ENCODE assay signal across 1 cellular context in the genomic region with DNA sequence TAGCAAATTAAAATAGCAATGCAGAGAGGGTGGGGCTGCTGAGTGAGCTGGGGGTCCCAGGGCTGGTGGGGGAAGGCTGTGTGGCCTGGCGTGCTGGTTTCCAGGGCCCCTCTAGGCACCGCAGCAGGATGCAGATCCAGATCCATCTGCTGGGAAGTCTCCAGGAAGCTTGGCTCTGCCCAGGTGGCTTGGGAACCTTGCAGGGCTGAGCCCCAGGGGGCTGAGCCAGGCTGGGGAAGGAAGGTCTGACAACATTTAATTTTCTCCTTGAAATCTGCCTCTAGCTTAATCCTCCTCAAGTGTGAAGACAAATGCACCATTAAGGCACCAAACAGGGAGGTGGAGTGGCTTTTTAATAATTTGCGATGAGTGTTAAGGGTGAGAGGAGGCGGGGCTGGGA.
TF ChIP-seq lines count a peak whose summit lies in the region.

No MANE protein-coding gene starts in this region.

TF ChIP-seq in GM23338, 12 proteins besides CTCF, POLR2A, EP300 and RAD21 (continued from another document):
- TF ChIP-seq, protein P1, sequence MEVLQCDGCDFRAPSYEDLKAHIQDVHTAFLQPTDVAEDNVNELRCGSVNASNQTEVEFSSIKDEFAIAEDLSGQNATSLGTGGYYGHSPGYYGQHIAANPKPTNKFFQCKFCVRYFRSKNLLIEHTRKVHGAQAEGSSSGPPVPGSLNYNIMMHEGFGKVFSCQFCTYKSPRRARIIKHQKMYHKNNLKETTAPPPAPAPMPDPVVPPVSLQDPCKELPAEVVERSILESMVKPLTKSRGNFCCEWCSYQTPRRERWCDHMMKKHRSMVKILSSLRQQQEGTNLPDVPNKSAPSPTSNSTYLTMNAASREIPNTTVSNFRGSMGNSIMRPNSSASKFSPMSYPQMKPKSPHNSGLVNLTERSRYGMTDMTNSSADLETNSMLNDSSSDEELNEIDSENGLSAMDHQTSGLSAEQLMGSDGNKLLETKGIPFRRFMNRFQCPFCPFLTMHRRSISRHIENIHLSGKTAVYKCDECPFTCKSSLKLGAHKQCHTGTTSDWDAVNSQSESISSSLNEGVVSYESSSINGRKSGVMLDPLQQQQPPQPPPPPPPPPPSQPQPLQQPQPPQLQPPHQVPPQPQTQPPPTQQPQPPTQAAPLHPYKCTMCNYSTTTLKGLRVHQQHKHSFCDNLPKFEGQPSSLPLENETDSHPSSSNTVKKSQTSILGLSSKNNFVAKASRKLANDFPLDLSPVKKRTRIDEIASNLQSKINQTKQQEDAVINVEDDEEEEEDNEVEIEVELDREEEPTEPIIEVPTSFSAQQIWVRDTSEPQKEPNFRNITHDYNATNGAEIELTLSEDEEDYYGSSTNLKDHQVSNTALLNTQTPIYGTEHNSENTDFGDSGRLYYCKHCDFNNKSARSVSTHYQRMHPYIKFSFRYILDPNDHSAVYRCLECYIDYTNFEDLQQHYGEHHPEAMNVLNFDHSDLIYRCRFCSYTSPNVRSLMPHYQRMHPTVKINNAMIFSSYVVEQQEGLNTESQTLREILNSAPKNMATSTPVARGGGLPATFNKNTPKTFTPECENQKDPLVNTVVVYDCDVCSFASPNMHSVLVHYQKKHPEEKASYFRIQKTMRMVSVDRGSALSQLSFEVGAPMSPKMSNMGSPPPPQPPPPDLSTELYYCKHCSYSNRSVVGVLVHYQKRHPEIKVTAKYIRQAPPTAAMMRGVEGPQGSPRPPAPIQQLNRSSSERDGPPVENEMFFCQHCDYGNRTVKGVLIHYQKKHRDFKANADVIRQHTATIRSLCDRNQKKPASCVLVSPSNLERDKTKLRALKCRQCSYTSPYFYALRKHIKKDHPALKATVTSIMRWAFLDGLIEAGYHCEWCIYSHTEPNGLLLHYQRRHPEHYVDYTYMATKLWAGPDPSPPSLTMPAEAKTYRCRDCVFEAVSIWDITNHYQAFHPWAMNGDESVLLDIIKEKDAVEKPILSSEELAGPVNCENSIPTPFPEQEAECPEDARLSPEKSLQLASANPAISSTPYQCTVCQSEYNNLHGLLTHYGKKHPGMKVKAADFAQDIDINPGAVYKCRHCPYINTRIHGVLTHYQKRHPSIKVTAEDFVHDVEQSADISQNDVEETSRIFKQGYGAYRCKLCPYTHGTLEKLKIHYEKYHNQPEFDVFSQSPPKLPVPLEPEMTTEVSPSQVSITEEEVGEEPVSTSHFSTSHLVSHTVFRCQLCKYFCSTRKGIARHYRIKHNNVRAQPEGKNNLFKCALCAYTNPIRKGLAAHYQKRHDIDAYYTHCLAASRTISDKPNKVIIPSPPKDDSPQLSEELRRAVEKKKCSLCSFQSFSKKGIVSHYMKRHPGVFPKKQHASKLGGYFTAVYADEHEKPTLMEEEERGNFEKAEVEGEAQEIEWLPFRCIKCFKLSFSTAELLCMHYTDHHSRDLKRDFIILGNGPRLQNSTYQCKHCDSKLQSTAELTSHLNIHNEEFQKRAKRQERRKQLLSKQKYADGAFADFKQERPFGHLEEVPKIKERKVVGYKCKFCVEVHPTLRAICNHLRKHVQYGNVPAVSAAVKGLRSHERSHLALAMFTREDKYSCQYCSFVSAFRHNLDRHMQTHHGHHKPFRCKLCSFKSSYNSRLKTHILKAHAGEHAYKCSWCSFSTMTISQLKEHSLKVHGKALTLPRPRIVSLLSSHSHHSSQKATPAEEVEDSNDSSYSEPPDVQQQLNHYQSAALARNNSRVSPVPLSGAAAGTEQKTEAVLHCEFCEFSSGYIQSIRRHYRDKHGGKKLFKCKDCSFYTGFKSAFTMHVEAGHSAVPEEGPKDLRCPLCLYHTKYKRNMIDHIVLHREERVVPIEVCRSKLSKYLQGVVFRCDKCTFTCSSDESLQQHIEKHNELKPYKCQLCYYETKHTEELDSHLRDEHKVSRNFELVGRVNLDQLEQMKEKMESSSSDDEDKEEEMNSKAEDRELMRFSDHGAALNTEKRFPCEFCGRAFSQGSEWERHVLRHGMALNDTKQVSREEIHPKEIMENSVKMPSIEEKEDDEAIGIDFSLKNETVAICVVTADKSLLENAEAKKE (CRISPR knock-in tag; IDR thresholded peaks at IDR 0.05): no peak
- TF ChIP-seq, protein P2, sequence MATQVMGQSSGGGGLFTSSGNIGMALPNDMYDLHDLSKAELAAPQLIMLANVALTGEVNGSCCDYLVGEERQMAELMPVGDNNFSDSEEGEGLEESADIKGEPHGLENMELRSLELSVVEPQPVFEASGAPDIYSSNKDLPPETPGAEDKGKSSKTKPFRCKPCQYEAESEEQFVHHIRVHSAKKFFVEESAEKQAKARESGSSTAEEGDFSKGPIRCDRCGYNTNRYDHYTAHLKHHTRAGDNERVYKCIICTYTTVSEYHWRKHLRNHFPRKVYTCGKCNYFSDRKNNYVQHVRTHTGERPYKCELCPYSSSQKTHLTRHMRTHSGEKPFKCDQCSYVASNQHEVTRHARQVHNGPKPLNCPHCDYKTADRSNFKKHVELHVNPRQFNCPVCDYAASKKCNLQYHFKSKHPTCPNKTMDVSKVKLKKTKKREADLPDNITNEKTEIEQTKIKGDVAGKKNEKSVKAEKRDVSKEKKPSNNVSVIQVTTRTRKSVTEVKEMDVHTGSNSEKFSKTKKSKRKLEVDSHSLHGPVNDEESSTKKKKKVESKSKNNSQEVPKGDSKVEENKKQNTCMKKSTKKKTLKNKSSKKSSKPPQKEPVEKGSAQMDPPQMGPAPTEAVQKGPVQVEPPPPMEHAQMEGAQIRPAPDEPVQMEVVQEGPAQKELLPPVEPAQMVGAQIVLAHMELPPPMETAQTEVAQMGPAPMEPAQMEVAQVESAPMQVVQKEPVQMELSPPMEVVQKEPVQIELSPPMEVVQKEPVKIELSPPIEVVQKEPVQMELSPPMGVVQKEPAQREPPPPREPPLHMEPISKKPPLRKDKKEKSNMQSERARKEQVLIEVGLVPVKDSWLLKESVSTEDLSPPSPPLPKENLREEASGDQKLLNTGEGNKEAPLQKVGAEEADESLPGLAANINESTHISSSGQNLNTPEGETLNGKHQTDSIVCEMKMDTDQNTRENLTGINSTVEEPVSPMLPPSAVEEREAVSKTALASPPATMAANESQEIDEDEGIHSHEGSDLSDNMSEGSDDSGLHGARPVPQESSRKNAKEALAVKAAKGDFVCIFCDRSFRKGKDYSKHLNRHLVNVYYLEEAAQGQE (IDR thresholded peaks at IDR 0.05; ENCODE audit: unreplicated experiment): no peak
- TF ChIP-seq POLR2AphosphoS5 (IDR thresholded peaks at IDR 0.05; ENCODE audit: low read depth) (no peak), JUNB (IDR thresholded peaks at IDR 0.05; ENCODE audit: unreplicated experiment) (no peak), STAT1 (IDR thresholded peaks at IDR 0.05; ENCODE audit: unreplicated experiment) (no peak), EZH2phosphoT487 (IDR thresholded peaks at IDR 0.05; ENCODE audit: unreplicated experiment) (no peak), EZH2 (IDR thresholded peaks at IDR 0.05; ENCODE audit: low read depth, unreplicated experiment) (no peak)
